Comparison of ENCODE assay signal across 16 cellular contexts in the genomic region with DNA sequence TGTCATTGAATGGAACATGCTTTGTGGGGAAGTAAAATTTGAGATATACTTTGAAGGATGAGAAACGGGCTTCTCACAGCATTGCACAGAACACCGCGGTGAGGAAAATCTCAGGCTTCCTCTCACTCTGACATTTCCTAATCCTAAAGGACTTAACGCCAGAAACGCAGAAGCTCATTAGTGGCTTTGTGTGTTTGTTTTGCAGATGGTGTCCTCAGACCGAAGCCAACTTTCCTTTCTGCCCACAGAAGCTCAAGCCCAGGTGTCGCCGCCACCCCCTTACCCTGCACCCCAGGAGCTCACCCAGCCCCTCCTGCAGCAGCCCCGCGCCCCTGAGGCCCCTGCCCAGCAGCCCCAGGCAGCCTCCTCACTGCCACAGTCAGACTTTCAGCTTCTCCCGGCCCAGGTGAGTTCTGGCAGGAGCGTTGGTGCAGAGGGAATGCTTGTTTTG.
DNase-seq lines count a peak whose midpoint lies in the region; ATAC-seq, FAIRE-seq and TF ChIP-seq lines count a peak whose summit lies in the region.
"Had no signal": no experiment of that assay in that cellular context is flagged by ENCODE, and none has a peak within 500 bp of the region (broad histone marks: within the 10 kb centered on the region; RNA-seq: fewer than 3 reads in every experiment).

No MANE protein-coding gene starts in this region.

- no peak for ATAC-seq in CD4-positive, alpha-beta T cell (ENCODE audit: poor library complexity)
- ATAC-seq in HG03025 (IDR thresholded peaks at IDR 0.05; ENCODE audit: low FRiP score, unreplicated experiment): no peak

- H3K9me3 ChIP-seq in CD4-positive, alpha-beta T cell (ENCODE audit: control insufficient read depth, low read length): no peaks in the 10 kb centered on the region
- no peaks in the 10 kb centered on the region for H3K9me3 ChIP-seq in kidney (ENCODE audit: control insufficient read depth in 1 of 2, low read length in 2 of 2)
- H3K9me3 ChIP-seq in vagina: no peaks in the 10 kb centered on the region
- H3K9me3 ChIP-seq: right atrium auricular region had no signal

- H3K9ac ChIP-seq in KMS-11 (no peak overlapping the region), kidney (ENCODE audit: low read length in 2 of 2) (no peak overlapping the region)

- no peak overlapping the region for H3K4me3 Mint-ChIP-seq in CD4-positive, alpha-beta T cell

- intact Hi-C loops in CD4-positive, alpha-beta T cell (cut with DNase I, micrococcal nuclease): no loop called here
- intact Hi-C loops in kidney (cut with DNase I) (no loop called here), vagina (cut with DNase I) (no loop called here)

- H3K27me3 Mint-ChIP-seq in CD4-positive, alpha-beta T cell: no peaks in the 10 kb centered on the region

- H3K4me3 ChIP-seq in KMS-11 (IDR thresholded peaks at IDR 0.05; ENCODE audit: insufficient read depth, low read depth, low read length): no peak overlapping the region
- no peak overlapping the region for H3K4me3 ChIP-seq in kidney (ENCODE audit: low read length in 2 of 2)
- H3K4me3 ChIP-seq in vagina: no peak overlapping the region
- no peak overlapping the region for H3K4me3 ChIP-seq in brain microvascular endothelial cell (ENCODE audit: low read depth, low read length)
- H3K4me3 ChIP-seq: lung, right atrium auricular region had no signal

- H3K79me2 ChIP-seq in KMS-11 (ENCODE audit: insufficient read depth, low read depth): no peaks in the 10 kb centered on the region

- no peak for TF ChIP-seq CTCF in CD4-positive, alpha-beta T cell (IDR thresholded peaks at IDR 0.05)
- no peak for TF ChIP-seq CTCF in KMS-11 (conservative IDR thresholded peaks at IDR 0.05; ENCODE audit: low read depth, low read length)
- TF ChIP-seq CTCF in kidney (IDR thresholded peaks at IDR 0.05; ENCODE audit: borderline replicate concordance, extremely low read depth, insufficient read depth): no peak
- no peak for TF ChIP-seq CTCF in vagina (IDR thresholded peaks at IDR 0.05)
- TF ChIP-seq CTCF in GM10266 (IDR thresholded peaks at IDR 0.05; ENCODE audit: control insufficient read depth, insufficient read depth, low read depth, missing control alignments): no peak
- TF ChIP-seq CTCF in brain microvascular endothelial cell (IDR thresholded peaks at IDR 0.05; ENCODE audit: low read depth, low read length, missing control alignments): no peak

- no peak for FAIRE-seq in kidney (lab: Jason Lieb, UNC)
- FAIRE-seq: H1 had no signal

- no peaks in the 10 kb centered on the region for H3K4me1 Mint-ChIP-seq in CD4-positive, alpha-beta T cell (ENCODE audit: low read depth)

- POLR2A ChIA-PET in CD4-positive, alpha-beta T cell (lab: Charles Lee): interaction anchor here (1.0 kb wide), 1 partner anchor 79 kb away, joined by 3 read pairs; a partner anchor contains a TSS

- H3K9me3 Mint-ChIP-seq in CD4-positive, alpha-beta T cell: no peaks in the 10 kb centered on the region

- peak overlapping the region; percentile 89 for H3K4me2 ChIP-seq in KMS-11

- H3K4me1 ChIP-seq in KMS-11 (ENCODE audit: low read depth, poor library complexity, severe bottlenecking) (peaks cover 31% of the 10 kb centered on the region), kidney (ENCODE audit: control insufficient read depth in 1 of 2, insufficient read depth in 1 of 2, low read depth in 1 of 2, low read length in 2 of 2) (no peaks in the 10 kb centered on the region), vagina (no peaks in the 10 kb centered on the region)
- H3K4me1 ChIP-seq: right atrium auricular region had no signal

- peak overlapping the region; percentile 30 for H3K27ac Mint-ChIP-seq in CD4-positive, alpha-beta T cell

- no peak overlapping the region for H3K27ac ChIP-seq in CD4-positive, alpha-beta T cell (ENCODE audit: low read depth, low read length)
- H3K27ac ChIP-seq in KMS-11: no peak overlapping the region
- no peak overlapping the region for H3K27ac ChIP-seq in kidney (ENCODE audit: low read depth in 2 of 2, low read length in 2 of 2)
- no peak overlapping the region for H3K27ac ChIP-seq in vagina
- H3K27ac ChIP-seq in brain microvascular endothelial cell: no peak overlapping the region
- H3K27ac ChIP-seq: epithelial cell of prostate, right atrium auricular region had no signal

- no peak for DNase-seq in CD4-positive, alpha-beta T cell
- DNase-seq in NOMO-1 treated with dmso at 0.1 percent for 144 hours (lab: John Stamatoyannopoulos, UW; ENCODE audit: unreplicated experiment) (peak; percentile 76), kidney (peak; percentile 57), vagina (ENCODE audit: extremely low spot score in 2 of 2) (no peak), GM10266 (ENCODE audit: extremely low spot score) (no peak), brain microvascular endothelial cell (no peak)
- DNase-seq: activated CD4-positive, alpha-beta T cell treated with anti-CD3 and anti-CD28 coated beads, Interleukin-2, amount 50 U/mL, for 48 hours; AML-193; DMS53; SHP77 treated with DMSO at 0.1 percent for 48 hours had no signal

- no peaks in the 10 kb centered on the region for H4K20me1 ChIP-seq in KMS-11 (ENCODE audit: insufficient read depth)

- CTCF ChIA-PET in CD4-positive, alpha-beta T cell (lab: Charles Lee): interaction anchor here (0.9 kb wide), 1 partner anchor 10 kb away, joined by 3 read pairs; no protein-coding TSS in a partner anchor

- no peaks in the 10 kb centered on the region for H3K27me3 ChIP-seq in CD4-positive, alpha-beta T cell (ENCODE audit: control insufficient read depth, insufficient read depth, low read length)
- H3K27me3 ChIP-seq in KMS-11 (ENCODE audit: insufficient read depth, low read depth) (no peaks in the 10 kb centered on the region), vagina (no peaks in the 10 kb centered on the region), brain microvascular endothelial cell (replicated peaks) (no peaks in the 10 kb centered on the region)
- H3K27me3 ChIP-seq: right atrium auricular region had no signal

- in situ Hi-C loops in brain microvascular endothelial cell (cut with HindIII; ENCODE audit: low pct_ligation_motif_present, low sequenced_read_pairs): no loop called here

- H2AFZ ChIP-seq in KMS-11 (ENCODE audit: low read depth): no peak overlapping the region

- no peak for TF ChIP-seq POLR2A in vagina (IDR thresholded peaks at IDR 0.05)

- H3K36me3 ChIP-seq in KMS-11 (ENCODE audit: insufficient read depth): no peaks in the 10 kb centered on the region
- peaks cover 18 to 35% of the 10 kb centered on the region in 2 donors for H3K36me3 ChIP-seq in kidney (ENCODE audit: control insufficient read depth in 1 of 2, insufficient read depth in 2 of 2, low read length in 2 of 2)
- H3K36me3 ChIP-seq in vagina: peaks cover 0 to 62% of the 10 kb centered on the region in 2 donors
- H3K36me3 ChIP-seq in brain microvascular endothelial cell (replicated peaks): peaks cover 40% of the 10 kb centered on the region

- H3K36me3 Mint-ChIP-seq in CD4-positive, alpha-beta T cell (ENCODE audit: low read depth): peaks cover 66% of the 10 kb centered on the region

Comparison
In these comparisons a context has a peak if more than half of its experiments do, and no peak if none do; other contexts are left out.
1. DNase-seq: peak in NOMO-1 treated with dmso at 0.1 percent for 144 hours (single experiment) and kidney (single experiment); none in CD4-positive, alpha-beta T cell (0 of 10), vagina (0 of 2), GM10266 (single experiment) and brain microvascular endothelial cell (single experiment).